19 cellular contexts compared by ENCODE assay signal in the genomic region with DNA sequence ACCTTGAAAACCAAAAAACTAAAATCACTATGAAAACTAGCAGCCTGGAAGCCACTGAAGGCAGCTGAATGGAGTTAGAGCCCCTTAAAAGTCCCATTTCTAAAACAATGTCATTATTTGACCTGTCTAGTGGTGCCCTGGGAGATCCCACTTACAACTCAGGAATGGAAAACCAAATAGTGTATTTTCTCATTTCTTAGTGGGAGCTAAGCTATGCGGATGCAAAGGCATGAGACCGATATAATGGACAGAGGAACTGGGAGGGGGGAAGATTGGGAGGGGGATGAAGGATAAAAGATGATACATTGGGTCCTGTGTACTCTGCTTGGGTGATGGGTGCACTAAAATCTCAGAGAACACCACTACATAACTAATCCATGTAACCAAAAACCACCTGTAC. TPM values are rescaled to one million over a fixed set of nuclear protein-coding genes. Genes with fewer than 3 reads are reported as not detected.
DNase-seq lines count a peak whose midpoint lies in the region; ATAC-seq and TF ChIP-seq lines count a peak whose summit lies in the region.
"Had no signal": no experiment of that assay in that cellular context is flagged by ENCODE, and none has a peak within 500 bp of the region (broad histone marks: within the 10 kb centered on the region; RNA-seq: fewer than 3 reads in every experiment).

No MANE protein-coding gene starts in this region.

- H3K4me1 Mint-ChIP-seq in activated naive CD4-positive, alpha-beta T cell treated with anti-CD3 and anti-CD28 coated beads, Interleukin-2, amount 10 ng/mL, durations not matched to agents 7 days and 5 days: peaks cover 88% of the 10 kb centered on the region
- H3K4me1 Mint-ChIP-seq in activated T-helper 1 cell treated with anti-CD3 and anti-CD28 coated beads, Interleukin-12 subunit alpha, Interleukin-12 subunit beta, Interleukin-2, Interleukin-4 antibody, amounts not matched to agents 30 ng/mL and 10 ng/mL and 1 ng/mL, durations not matched to agents 14 hours and 24 hours and 36 hours (ENCODE audit: low read depth): peaks cover 81% of the 10 kb centered on the region
- H3K4me1 Mint-ChIP-seq: neural crest cell had no signal

- H3K27me3 ChIP-seq in left lung (no peaks in the 10 kb centered on the region), transverse colon (no peaks in the 10 kb centered on the region)
- H3K27me3 ChIP-seq: right lobe of liver had no signal

- 60 to 83% methylated on average over 2 of the region's 2 CpGs for WGBS in transverse colon (ENCODE audit: low coverage in 1 of 2), 2 donors

- H3K36me3 Mint-ChIP-seq in activated naive CD4-positive, alpha-beta T cell treated with anti-CD3 and anti-CD28 coated beads, Interleukin-2, amount 10 ng/mL, durations not matched to agents 7 days and 5 days: peaks cover 46% of the 10 kb centered on the region
- peaks cover 25% of the 10 kb centered on the region for H3K36me3 Mint-ChIP-seq in activated T-helper 1 cell treated with anti-CD3 and anti-CD28 coated beads, Interleukin-12 subunit alpha, Interleukin-12 subunit beta, Interleukin-2, Interleukin-4 antibody, amounts not matched to agents 30 ng/mL and 10 ng/mL and 1 ng/mL, durations not matched to agents 14 hours and 24 hours and 36 hours (ENCODE audit: low read depth)

- H3K9me3 ChIP-seq in left lung: no peaks in the 10 kb centered on the region
- no peaks in the 10 kb centered on the region for H3K9me3 ChIP-seq in transverse colon
- H3K9me3 ChIP-seq: right lobe of liver had no signal

- TF ChIP-seq CTCF in left lung (IDR thresholded peaks at IDR 0.05): no peak
- TF ChIP-seq CTCF in transverse colon (IDR thresholded peaks at IDR 0.05): no peak

- peaks cover 35% of the 10 kb centered on the region for H3K9me3 Mint-ChIP-seq in activated naive CD4-positive, alpha-beta T cell treated with anti-CD3 and anti-CD28 coated beads, Interleukin-2, amount 10 ng/mL, durations not matched to agents 7 days and 5 days
- H3K9me3 Mint-ChIP-seq in activated T-helper 1 cell treated with anti-CD3 and anti-CD28 coated beads, Interleukin-12 subunit alpha, Interleukin-12 subunit beta, Interleukin-2, Interleukin-4 antibody, amounts not matched to agents 30 ng/mL and 10 ng/mL and 1 ng/mL, durations not matched to agents 14 hours and 24 hours and 36 hours: peaks cover 30% of the 10 kb centered on the region

- in situ Hi-C loops in transverse colon (cut with MboI; ENCODE audit: low pct_ligation_motif_present in 1 of 4, low pct_unique_long_range_greater_than_20kb in 1 of 4, low sequenced_read_pairs in 3 of 4): no loop called here

- H3K27me3 Mint-ChIP-seq in activated naive CD4-positive, alpha-beta T cell treated with anti-CD3 and anti-CD28 coated beads, Interleukin-2, amount 10 ng/mL, durations not matched to agents 7 days and 5 days: no peaks in the 10 kb centered on the region
- H3K27me3 Mint-ChIP-seq in activated T-helper 1 cell treated with anti-CD3 and anti-CD28 coated beads, Interleukin-12 subunit alpha, Interleukin-12 subunit beta, Interleukin-2, Interleukin-4 antibody, amounts not matched to agents 30 ng/mL and 10 ng/mL and 1 ng/mL, durations not matched to agents 14 hours and 24 hours and 36 hours (ENCODE audit: insufficient read depth): no peaks in the 10 kb centered on the region

- intact Hi-C loops in activated T-helper 1 cell treated with anti-CD3 and anti-CD28 coated beads, Interleukin-12 subunit alpha, Interleukin-12 subunit beta, Interleukin-2, Interleukin-4 antibody, amounts not matched to agents 30 ng/mL and 10 ng/mL and 1 ng/mL, durations not matched to agents 14 hours and 24 hours and 36 hours (cut with micrococcal nuclease): loop anchor here (1.0 to 2.0 kb wide), 2 partner anchors 7 to 79 kb away; no protein-coding TSS in a partner anchor
- intact Hi-C loops in left lung (cut with DNase I): no loop called here
- intact Hi-C loops in transverse colon (cut with DNase I; ENCODE audit: low total_unique reads): no loop called here

- H3K4me1 ChIP-seq in left lung: peaks cover 0 to 32% of the 10 kb centered on the region in 2 donors
- peaks cover 0 to 10% (median 0%) of the 10 kb centered on the region in 4 donors for H3K4me1 ChIP-seq in transverse colon
- H3K4me1 ChIP-seq: right lobe of liver had no signal

- H3K36me3 ChIP-seq in left lung (no peaks in the 10 kb centered on the region), transverse colon (no peaks in the 10 kb centered on the region)
- H3K36me3 ChIP-seq: right lobe of liver had no signal

- peak overlapping the region; percentile 63 for H3K4me3 Mint-ChIP-seq in activated naive CD4-positive, alpha-beta T cell treated with anti-CD3 and anti-CD28 coated beads, Interleukin-2, amount 10 ng/mL, durations not matched to agents 7 days and 5 days
- no peak overlapping the region for H3K4me3 Mint-ChIP-seq in activated T-helper 1 cell treated with anti-CD3 and anti-CD28 coated beads, Interleukin-12 subunit alpha, Interleukin-12 subunit beta, Interleukin-2, Interleukin-4 antibody, amounts not matched to agents 30 ng/mL and 10 ng/mL and 1 ng/mL, durations not matched to agents 14 hours and 24 hours and 36 hours
- H3K4me3 Mint-ChIP-seq: neural crest cell had no signal

- TF ChIP-seq EP300 in transverse colon (IDR thresholded peaks at IDR 0.05; ENCODE audit: low read depth): no peak

- peak overlapping the region; percentile 99 for H3K27ac Mint-ChIP-seq in activated naive CD4-positive, alpha-beta T cell treated with anti-CD3 and anti-CD28 coated beads, Interleukin-2, amount 10 ng/mL, durations not matched to agents 7 days and 5 days
- peak overlapping the region; percentile 91 for H3K27ac Mint-ChIP-seq in activated T-helper 1 cell treated with anti-CD3 and anti-CD28 coated beads, Interleukin-12 subunit alpha, Interleukin-12 subunit beta, Interleukin-2, Interleukin-4 antibody, amounts not matched to agents 30 ng/mL and 10 ng/mL and 1 ng/mL, durations not matched to agents 14 hours and 24 hours and 36 hours

- no peak for ATAC-seq in left lung
- ATAC-seq: esophagus mucosa had no signal

- no peak for DNase-seq in activated naive CD4-positive, alpha-beta T cell treated with anti-CD3 and anti-CD28 coated beads, Interleukin-2, amount 10 ng/mL, durations not matched to agents 7 days and 5 days
- DNase-seq in activated naive CD4-positive, alpha-beta T cell treated with anti-CD3 and anti-CD28 coated beads, Interleukin-2, amount 50 U/mL, for 16 hours: no peak
- DNase-seq in activated T-helper 1 cell treated with anti-CD3 and anti-CD28 coated beads, Interleukin-12 subunit alpha, Interleukin-12 subunit beta, Interleukin-2, Interleukin-4 antibody, amounts not matched to agents 30 ng/mL and 10 ng/mL and 1 ng/mL, durations not matched to agents 14 hours and 24 hours and 36 hours (ENCODE audit: low spot score): no peak
- DNase-seq in left lung (no peak), transverse colon (no peak), HCEC 1CT (no peak), NCI-H2029 treated with DMSO at 0.1 percent for 48 hours (lab: John Stamatoyannopoulos, UW) (no peak)
- DNase-seq in activated CD4-positive, alpha-beta T cell treated with anti-CD3 and anti-CD28 coated beads for 1 hour: no peak
- DNase-seq: anterior cingulate cortex; DMS 273 treated with DMSO at 0.1 percent for 48 hours; GM23248; hippocampal formation; NCI-H2171 treated with DMSO at 0.1 percent for 48 hours; right lobe of liver; SHP77; stimulated activated CD4-positive, alpha-beta T cell treated with anti-CD3 and anti-CD28 coated beads, Interleukin-2, amount 100 ng/mL, for 48 hours had no signal

- peak overlapping the region; percentile 13 to 83 for H3K27ac ChIP-seq in left lung
- H3K27ac ChIP-seq in transverse colon: peak overlapping the region; percentile 23 to 59 (median 50)
- H3K27ac ChIP-seq: GM23248 had no signal

- TF ChIP-seq POLR2A in transverse colon (IDR thresholded peaks at IDR 0.05): no peak

- CTCF ChIA-PET in activated naive CD4-positive, alpha-beta T cell treated with anti-CD3 and anti-CD28 coated beads, Interleukin-2, amount 10 ng/mL, durations not matched to agents 7 days and 5 days (lab: Charles Lee): no interaction called here

- H3K4me3 ChIP-seq in left lung: no peak overlapping the region
- H3K4me3 ChIP-seq in transverse colon: no peak overlapping the region
- H3K4me3 ChIP-seq: coronary artery, GM23248, right lobe of liver had no signal

RNA-seq across cellular contexts. Expression of gene GIMAP2, which starts 9.8 kb away (rescaled TPM):
- 24.7 and 29.7 TPM in 2 replicates for total RNA-seq in activated T-helper 1 cell treated with anti-CD3 and anti-CD28 coated beads, Interleukin-12 subunit alpha, Interleukin-12 subunit beta, Interleukin-2, Interleukin-4 antibody, amounts not matched to agents 30 ng/mL and 10 ng/mL and 1 ng/mL, durations not matched to agents 14 hours and 24 hours and 36 hours
- total RNA-seq in left lung: 10 to 100 TPM; 14.7 to 30.6 TPM
- total RNA-seq in transverse colon: 10 to 100 TPM in 1 of 4 donors, 1 to 10 TPM in 1, not detected in 2; 4.5 to 16.2 TPM
- total RNA-seq: GM23248, neural crest cell had no signal

RNA-seq across cellular contexts. Expression of gene GIMAP1, which starts 40.7 kb away (rescaled TPM):
- 4.6 and 4.9 TPM in 2 replicates for total RNA-seq in activated T-helper 1 cell treated with anti-CD3 and anti-CD28 coated beads, Interleukin-12 subunit alpha, Interleukin-12 subunit beta, Interleukin-2, Interleukin-4 antibody, amounts not matched to agents 30 ng/mL and 10 ng/mL and 1 ng/mL, durations not matched to agents 14 hours and 24 hours and 36 hours
- total RNA-seq in left lung (10 to 100 TPM in 1 of 2 donors, 1 to 10 TPM in 1; 5.0 to 11.3 TPM), transverse colon (1 to 10 TPM in 3 of 4 donors, under 1 TPM in 1; 0.40 to 3.0 (median 1.8) TPM)
- total RNA-seq: GM23248, neural crest cell had no signal

RNA-seq across cellular contexts. Expression of gene GIMAP6, which starts 43.5 kb away (rescaled TPM):
- total RNA-seq in activated T-helper 1 cell treated with anti-CD3 and anti-CD28 coated beads, Interleukin-12 subunit alpha, Interleukin-12 subunit beta, Interleukin-2, Interleukin-4 antibody, amounts not matched to agents 30 ng/mL and 10 ng/mL and 1 ng/mL, durations not matched to agents 14 hours and 24 hours and 36 hours: 38.7 and 41.3 TPM in 2 replicates
- 10 to 100 TPM; 19.4 to 52.7 TPM for total RNA-seq in left lung
- 10 to 100 TPM in 1 of 4 donors, 1 to 10 TPM in 3; 2.2 to 11.7 (median 6.9) TPM for total RNA-seq in transverse colon
- total RNA-seq: GM23248, neural crest cell had no signal
